Comparison of ENCODE assay signal across 25 cellular contexts in the genomic region with DNA sequence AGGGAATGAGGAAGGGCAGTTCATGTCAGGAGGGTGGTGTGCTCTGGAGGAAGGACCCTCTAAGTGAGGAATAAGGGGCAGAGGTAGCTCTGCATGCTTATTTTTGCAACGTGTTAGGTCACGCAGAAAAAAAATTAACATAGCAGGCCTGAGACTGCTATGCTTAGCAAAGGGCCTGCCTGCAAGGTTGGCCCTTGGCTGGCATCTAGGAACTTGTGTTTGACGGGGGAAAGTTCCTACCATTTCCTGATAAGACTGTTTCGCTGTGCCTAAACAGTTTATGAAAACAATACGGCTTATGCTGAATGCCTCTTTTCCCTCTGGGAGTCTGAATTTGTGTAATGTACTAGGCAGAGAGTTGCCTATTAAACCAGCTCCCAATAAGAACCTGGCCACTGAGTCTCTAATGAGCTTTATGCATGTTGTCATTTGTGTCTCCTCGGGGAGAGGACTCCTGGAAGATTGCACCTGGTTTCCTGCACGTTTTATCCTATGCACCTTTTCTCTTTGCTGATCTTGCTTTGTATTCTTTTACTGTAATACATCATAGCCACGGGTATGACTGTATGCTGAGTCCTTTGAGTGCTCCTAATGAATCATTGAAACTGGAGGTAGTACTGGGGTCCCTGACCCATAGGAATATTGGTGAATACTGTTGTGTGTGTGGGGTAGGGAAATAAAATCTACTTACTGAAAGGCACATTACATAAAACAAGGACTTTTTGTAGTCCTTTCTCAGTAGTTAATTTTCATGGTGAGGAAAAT.
DNase-seq lines count a peak whose midpoint lies in the region; FAIRE-seq and TF ChIP-seq lines count a peak whose summit lies in the region.
"Had no signal": no experiment of that assay in that cellular context is flagged by ENCODE, and none has a peak within 500 bp of the region (broad histone marks: within the 10 kb centered on the region; RNA-seq: fewer than 3 reads in every experiment).

No MANE protein-coding gene starts in this region.

- WGBS in small intestine, 3 donors, result 15 to 67% (median 43%) methylated on average over 8 of the region's 8 CpGs

- no peaks in the 10 kb centered on the region for H3K9me3 ChIP-seq in small intestine (ENCODE audit: control insufficient read depth, low read depth)
- H3K9me3 ChIP-seq: heart left ventricle, left lung, thoracic aorta, vagina had no signal

- no peak overlapping the region for H3K4me3 ChIP-seq in small intestine (ENCODE audit: low read depth in 1 of 2, low read length in 2 of 2)
- H3K4me3 ChIP-seq: heart left ventricle, left lung, thoracic aorta, vagina had no signal

- no peak overlapping the region for H3K27ac ChIP-seq in small intestine (ENCODE audit: low read depth in 1 of 2, low read length in 1 of 2)
- H3K27ac ChIP-seq: heart left ventricle, left lung, thoracic aorta, vagina had no signal

- POLR2A ChIA-PET in GM10248 (lab: Yijun Ruan, JAX), result no interaction called here

- peaks cover 13% of the 10 kb centered on the region for H3K27me3 Mint-ChIP-seq in endothelial cell (ENCODE audit: unreplicated experiment)
- H3K27me3 Mint-ChIP-seq: activated B cell treated with CpG ODN at 0.5 μM for 24 hours had no signal

- peaks cover 2 to 8% of the 10 kb centered on the region in 2 donors for H3K4me1 ChIP-seq in small intestine (ENCODE audit: control insufficient read depth in 2 of 2, insufficient read depth in 1 of 2, low read depth in 1 of 2, low read length in 1 of 2)

- no peak for TF ChIP-seq POLR2A in H54 (IDR thresholded peaks at IDR 0.05; ENCODE audit: low read depth, low read length)

- CTCF ChIA-PET in GM10248 (lab: Yijun Ruan, JAX), result interaction anchor here (0.7 to 2.6 kb wide), 6 partner anchors 9 to 24 kb away, joined by 3 to 12 read pairs (median 3); no protein-coding TSS in a partner anchor

- H3K36me3 Mint-ChIP-seq in endothelial cell (ENCODE audit: low read depth, unreplicated experiment), result peaks cover 7% of the 10 kb centered on the region
- H3K36me3 Mint-ChIP-seq: activated naive CD8-positive, alpha-beta T cell treated with anti-CD3 and anti-CD28 coated beads, Interleukin-2, amount 10 ng/mL, durations not matched to agents 7 days and 5 days; CD8-positive, alpha-beta T cell; natural killer cell had no signal

- H3K27me3 ChIP-seq in small intestine (ENCODE audit: control insufficient read depth in 2 of 2, insufficient read depth in 2 of 2, low read length in 2 of 2), result no peaks in the 10 kb centered on the region
- H3K27me3 ChIP-seq: heart left ventricle, left lung, vagina had no signal

- no peak overlapping the region for H3K4me3 Mint-ChIP-seq in endothelial cell (ENCODE audit: unreplicated experiment)
- H3K4me3 Mint-ChIP-seq: activated B cell treated with CpG ODN at 0.5 μM for 24 hours; activated naive CD8-positive, alpha-beta T cell treated with anti-CD3 and anti-CD28 coated beads, Interleukin-2, amount 10 ng/mL, durations not matched to agents 7 days and 5 days; CD8-positive, alpha-beta T cell; natural killer cell had no signal

- peak overlapping the region; percentile 43 for H3K27ac Mint-ChIP-seq in endothelial cell (ENCODE audit: unreplicated experiment)
- H3K27ac Mint-ChIP-seq: activated B cell treated with CpG ODN at 0.5 μM for 24 hours; activated naive CD8-positive, alpha-beta T cell treated with anti-CD3 and anti-CD28 coated beads, Interleukin-2, amount 10 ng/mL, durations not matched to agents 7 days and 5 days; CD8-positive, alpha-beta T cell; natural killer cell had no signal

- no peaks in the 10 kb centered on the region for H3K36me3 ChIP-seq in small intestine (ENCODE audit: control insufficient read depth in 2 of 2, insufficient read depth in 2 of 2, low read length in 2 of 2)
- H3K36me3 ChIP-seq: thoracic aorta, vagina had no signal

- H3K4me1 Mint-ChIP-seq in endothelial cell (ENCODE audit: unreplicated experiment), result peaks cover 47% of the 10 kb centered on the region
- H3K4me1 Mint-ChIP-seq: activated B cell treated with CpG ODN at 0.5 μM for 24 hours; activated naive CD8-positive, alpha-beta T cell treated with anti-CD3 and anti-CD28 coated beads, Interleukin-2, amount 10 ng/mL, durations not matched to agents 7 days and 5 days; natural killer cell had no signal

- TF ChIP-seq CTCF in endothelial cell (IDR thresholded peaks at IDR 0.05; ENCODE audit: unreplicated experiment) (no peak), GM10248 (IDR thresholded peaks at IDR 0.05; ENCODE audit: control extremely low read depth, extremely low read depth, low read depth, missing control alignments) (no peak)

- H3K9me3 Mint-ChIP-seq in endothelial cell (ENCODE audit: unreplicated experiment), result no peaks in the 10 kb centered on the region
- H3K9me3 Mint-ChIP-seq: activated B cell treated with CpG ODN at 0.5 μM for 24 hours; activated naive CD8-positive, alpha-beta T cell treated with anti-CD3 and anti-CD28 coated beads, Interleukin-2, amount 10 ng/mL, durations not matched to agents 7 days and 5 days; CD8-positive, alpha-beta T cell; natural killer cell had no signal

- FAIRE-seq in H54 (lab: Jason Lieb, UNC) (peak; percentile 90), RCC 7860 (lab: Jason Lieb, UNC) (no peak), small intestine (lab: Jason Lieb, UNC) (no peak)
- FAIRE-seq: G401.6, HTR-8/SVneo had no signal

- DNase-seq in H54 (ENCODE audit: insufficient read length, low spot score) (no peak), RCC 7860 (ENCODE audit: low spot score) (peak; percentile 58), endothelial cell (ENCODE audit: low spot score) (no peak), small intestine (peak; percentile 59), ecto neural progenitor cell (ENCODE audit: low spot score) (no peak), GM10248 (ENCODE audit: extremely low spot score) (no peak)
- DNase-seq in activated naive CD4-positive, alpha-beta T cell treated with anti-CD3 and anti-CD28 coated beads, Interleukin-2, amount 50 U/mL, for 16 hours, result no peak
- DNase-seq: activated B cell treated with CpG ODN at 0.5 μM for 24 hours; activated CD4-positive, alpha-beta T cell treated with anti-CD3 and anti-CD28 coated beads, Interleukin-2, amount 50 U/mL, for 48 hours; activated naive CD8-positive, alpha-beta T cell treated with anti-CD3 and anti-CD28 coated beads, Interleukin-2, amount 10 ng/mL, durations not matched to agents 7 days and 5 days; CD8-positive, alpha-beta T cell; DMS153; heart left ventricle; Karpas-422; left lung; midbrain; natural killer cell; NCI-H1048; NCI-H2029 treated with DMSO at 0.1 percent for 48 hours; NCI-H510A treated with DMSO at 0.1 percent for 48 hours; RPMI8226 had no signal

Comparison
In these comparisons a context has a peak if more than half of its experiments do, and no peak if none do; other contexts are left out.
1. DNase-seq: peak in RCC 7860 (single experiment) and small intestine (single experiment); none in H54 (single experiment), endothelial cell (single experiment), ecto neural progenitor cell (single experiment), GM10248 (single experiment) and activated naive CD4-positive, alpha-beta T cell treated with anti-CD3 and anti-CD28 coated beads, Interleukin-2, amount 50 U/mL, for 16 hours (single experiment).